1 cellular context compared by ENCODE assay signal in genomic region chr20:41497186-41497895, GRCh38.
TF ChIP-seq lines count a peak whose summit lies in the region.

No MANE protein-coding gene starts in this region.

TF ChIP-seq in HepG2, 621 proteins besides CTCF, POLR2A, EP300 and RAD21 (continued from another document and continues in another):
- TF ChIP-seq ZBTB14 (CRISPR knock-in tag; IDR thresholded peaks at IDR 0.05) (no peak), ZNF512B (CRISPR knock-in tag; IDR thresholded peaks at IDR 0.05; ENCODE audit: borderline replicate concordance) (no peak), SP1 (IDR thresholded peaks at IDR 0.05) (no peak), SP1 (CRISPR knock-in tag; IDR thresholded peaks at IDR 0.05) (0 out of 2 replicates have a peak, but pooled peaks have one; percentile 31), HMG20B (CRISPR knock-in tag; conservative IDR thresholded peaks at IDR 0.05) (no peak; the same call in 1 of the 2 replicates), MYPOP (CRISPR knock-in tag; IDR thresholded peaks at IDR 0.05) (peak; percentile 77; the same call in 1 of the 2 replicates), PAX8 (CRISPR knock-in tag; IDR thresholded peaks at IDR 0.05; ENCODE audit: borderline replicate concordance) (0 out of 2 replicates have a peak, but pooled peaks have one; percentile 44), ZNF383 (CRISPR knock-in tag; IDR thresholded peaks at IDR 0.05; ENCODE audit: borderline replicate concordance) (no peak), RERE (CRISPR knock-in tag; IDR thresholded peaks at IDR 0.05; ENCODE audit: low read depth) (peak; percentile 63), ZNF367 (CRISPR knock-in tag; IDR thresholded peaks at IDR 0.05; ENCODE audit: borderline replicate concordance) (no peak), ZNF598 (CRISPR knock-in tag; IDR thresholded peaks at IDR 0.05; ENCODE audit: borderline replicate concordance) (no peak), KLF6 (CRISPR knock-in tag; IDR thresholded peaks at IDR 0.05) (peak; percentile 68; the same call in 1 of the 2 replicates), GTF2F1 (IDR thresholded peaks at IDR 0.05; ENCODE audit: low read length) (no peak), ARID2 (CRISPR knock-in tag; IDR thresholded peaks at IDR 0.05; ENCODE audit: borderline replicate concordance) (no peak), ZNF124 (CRISPR knock-in tag; IDR thresholded peaks at IDR 0.05) (peak; percentile 62; the same call in 1 of the 2 replicates), ZNF510 (CRISPR knock-in tag; IDR thresholded peaks at IDR 0.05; ENCODE audit: low read depth) (0 out of 2 replicates have a peak, but pooled peaks have one; percentile 34), CREBL2 (CRISPR knock-in tag; IDR thresholded peaks at IDR 0.05; ENCODE audit: borderline replicate concordance) (no peak), SALL2 (CRISPR knock-in tag; IDR thresholded peaks at IDR 0.05) (no peak), FOXK1 (CRISPR knock-in tag; IDR thresholded peaks at IDR 0.05; ENCODE audit: borderline replicate concordance, low read depth) (peak; percentile 99), HINFP (CRISPR knock-in tag; IDR thresholded peaks at IDR 0.05; ENCODE audit: low read depth) (peak; percentile 38; the same call in 1 of the 2 replicates), ZNF160 (CRISPR knock-in tag; IDR thresholded peaks at IDR 0.05) (no peak), GATA4 (IDR thresholded peaks at IDR 0.05; ENCODE audit: borderline replicate concordance, low read depth) (peak; percentile 57; the same call in 1 of the 2 replicates), RCOR2 (CRISPR knock-in tag; IDR thresholded peaks at IDR 0.05) (peak; percentile 81; the same call in 1 of the 2 replicates), NCOR1 (IDR thresholded peaks at IDR 0.05; ENCODE audit: borderline replicate concordance, low read length) (peak; percentile 73; the same call in 1 of the 2 replicates), HNRNPL (IDR thresholded peaks at IDR 0.05; ENCODE audit: low read depth, low read length) (no peak), CCDC6 (CRISPR knock-in tag; IDR thresholded peaks at IDR 0.05) (peak; percentile 83), ZBTB46 (CRISPR knock-in tag; IDR thresholded peaks at IDR 0.05; ENCODE audit: borderline replicate concordance) (no peak), ZNF777 (CRISPR knock-in tag; IDR thresholded peaks at IDR 0.05) (no peak), ZNF607 (CRISPR knock-in tag; IDR thresholded peaks at IDR 0.05; ENCODE audit: borderline replicate concordance) (no peak), ZNF614 (CRISPR knock-in tag; IDR thresholded peaks at IDR 0.05; ENCODE audit: borderline replicate concordance) (peak; percentile 97), HMGA1 (CRISPR knock-in tag; conservative IDR thresholded peaks at IDR 0.05) (no peak), ZFAT (CRISPR knock-in tag; conservative IDR thresholded peaks at IDR 0.05) (no peak), ZNF710 (CRISPR knock-in tag; IDR thresholded peaks at IDR 0.05; ENCODE audit: borderline replicate concordance) (0 out of 2 replicates have a peak, but pooled peaks have one; percentile 54), FOXA1 (IDR thresholded peaks at IDR 0.05) (peak; percentile 95), FOXA1 (CRISPR knock-in tag; IDR thresholded peaks at IDR 0.05) (peak; percentile 98), MAX (IDR thresholded peaks at IDR 0.05) (peak; percentile 75), GATAD2A (CRISPR knock-in tag; IDR thresholded peaks at IDR 0.05) (peak; percentile 99), E2F5 (CRISPR knock-in tag; conservative IDR thresholded peaks at IDR 0.05) (no peak), ZNF331 (CRISPR knock-in tag; IDR thresholded peaks at IDR 0.05) (peak; percentile 89; the same call in 1 of the 2 replicates), NR3C1 (CRISPR knock-in tag; IDR thresholded peaks at IDR 0.05) (no peak), HMGXB4 (CRISPR knock-in tag; IDR thresholded peaks at IDR 0.05; ENCODE audit: borderline replicate concordance in 1 of 2, low read depth in 1 of 2) (no peak), YEATS4 (CRISPR knock-in tag; IDR thresholded peaks at IDR 0.05; ENCODE audit: borderline replicate concordance) (peak; percentile 58; the same call in 1 of the 2 replicates)
